1 cellular context compared by ENCODE assay signal in genomic region chr1:220123889-220124288, GRCh38.
TF ChIP-seq lines count a peak whose summit lies in the region.

No MANE protein-coding gene starts in this region.

TF ChIP-seq in GM23338, 12 proteins besides CTCF, POLR2A, EP300 and RAD21 (continued from another document):
- TF ChIP-seq ZNF462 (CRISPR knock-in tag; IDR thresholded peaks at IDR 0.05): no peak
- no peak for TF ChIP-seq REST (IDR thresholded peaks at IDR 0.05; ENCODE audit: unreplicated experiment)
- no peak for TF ChIP-seq ZNF331 (CRISPR knock-in tag; IDR thresholded peaks at IDR 0.05; ENCODE audit: low read depth)
- TF ChIP-seq POLR2AphosphoS5 (IDR thresholded peaks at IDR 0.05; ENCODE audit: low read depth): no peak
- no peak for TF ChIP-seq EZH2phosphoT487 (IDR thresholded peaks at IDR 0.05; ENCODE audit: unreplicated experiment)
- no peak for TF ChIP-seq STAT1 (IDR thresholded peaks at IDR 0.05; ENCODE audit: unreplicated experiment)
- no peak for TF ChIP-seq CREB1 (CRISPR knock-in tag; IDR thresholded peaks at IDR 0.05; ENCODE audit: low read depth)
- TF ChIP-seq JUNB (IDR thresholded peaks at IDR 0.05; ENCODE audit: unreplicated experiment): no peak
- TF ChIP-seq NANOG (IDR thresholded peaks at IDR 0.05; ENCODE audit: borderline replicate concordance): no peak
